Comparison of ENCODE assay signal across 8 cellular contexts in the genomic region with DNA sequence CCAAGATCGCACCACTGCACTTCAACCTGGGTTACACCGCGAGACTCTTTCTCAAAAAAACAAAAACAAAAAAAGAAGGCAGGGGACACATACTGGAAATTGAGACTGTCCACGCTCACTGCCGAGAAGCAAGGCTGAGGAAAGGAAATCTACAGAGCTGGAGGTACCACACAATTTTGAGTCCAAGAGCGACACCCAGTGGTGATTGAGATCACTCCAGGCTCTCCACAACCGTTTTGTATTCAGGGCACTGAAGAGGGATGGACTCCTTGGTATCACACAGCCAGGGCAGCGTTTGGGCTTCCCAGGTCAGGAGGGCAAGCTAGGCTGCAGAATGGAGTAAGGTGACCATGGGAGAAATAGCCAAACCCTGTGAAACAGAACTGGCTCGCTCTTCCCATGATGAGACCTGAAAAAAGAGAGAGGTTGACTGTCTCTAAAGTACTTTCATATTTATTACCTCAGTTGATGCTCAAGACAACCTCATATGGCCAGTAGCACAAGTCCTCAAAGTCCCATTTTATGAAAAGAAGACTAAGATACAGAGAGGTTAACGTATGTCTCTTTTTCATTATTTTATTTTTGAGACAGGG.
DNase-seq lines count a peak whose midpoint lies in the region; ATAC-seq, FAIRE-seq and TF ChIP-seq lines count a peak whose summit lies in the region.

No MANE protein-coding gene starts in this region.

- H3K18ac ChIP-seq in mesenchymal stem cell (ENCODE audit: low read depth in 1 of 2, low read length in 2 of 2) = no peak overlapping the region

- peaks cover 3% of the 10 kb centered on the region for H3K9me3 ChIP-seq in mesenchymal stem cell (ENCODE audit: control insufficient read depth, low read length)

- H2BK15ac ChIP-seq in mesenchymal stem cell (ENCODE audit: low read depth, poor library complexity, severe bottlenecking) = no peak overlapping the region

- no peak overlapping the region for H2AK5ac ChIP-seq in mesenchymal stem cell (ENCODE audit: low read length, severe bottlenecking)

- no peak overlapping the region for H3K23ac ChIP-seq in mesenchymal stem cell (ENCODE audit: low read length in 2 of 2)

- H2BK12ac ChIP-seq in mesenchymal stem cell (ENCODE audit: low read length in 2 of 2) = no peak overlapping the region

- peak; percentile 63 for FAIRE-seq in GM12891 (lab: Jason Lieb, UNC)

- no peak overlapping the region for H3K14ac ChIP-seq in mesenchymal stem cell (ENCODE audit: low read length in 2 of 2)

- H3K27me3 ChIP-seq in mesenchymal stem cell (ENCODE audit: control insufficient read depth in 1 of 2, insufficient read depth in 1 of 2, low read length in 2 of 2) = peaks cover 22 to 62% of the 10 kb centered on the region in 2 experiments

- ATAC-seq in GM18517 (IDR thresholded peaks at IDR 0.05; ENCODE audit: unreplicated experiment) = no peak

- H3K9ac ChIP-seq in mesenchymal stem cell (ENCODE audit: low read length) = no peak overlapping the region

- no peak overlapping the region for H3K4ac ChIP-seq in mesenchymal stem cell (ENCODE audit: low read depth in 1 of 2, low read length in 2 of 2)

- WGBS in mesenchymal stem cell = 23% methylated on average over 9 of the region's 10 CpGs

- H2BK120ac ChIP-seq in mesenchymal stem cell (ENCODE audit: low read depth, low read length) = no peak overlapping the region

- DNase-seq in GM12891 (ENCODE audit: insufficient read length, low spot score) (peak; percentile 40), HS-5 (ENCODE audit: low read depth) (peak; percentile 32), NCI-H82 (lab: John Stamatoyannopoulos, UW) (peak; percentile 91), mesenchymal stem cell (peak; percentile 70)
- DNase-seq in activated CD4-positive, alpha-beta T cell treated with anti-CD3 and anti-CD28 coated beads, Interleukin-2, amount 50 U/mL, for 48 hours = peak; percentile 63 to 75
- DNase-seq in effector CD8-positive, alpha-beta T cell (lab: John Stamatoyannopoulos, UW) = peak; percentile 9
- DNase-seq in stimulated activated CD8-positive, alpha-beta memory T cell treated with anti-CD3 and anti-CD28 coated beads, Interleukin-4, amount 100 ng/mL, for 4 hours (ENCODE audit: low read depth in 2 of 2, low spot score in 1 of 2) = peak; percentile 4 to 6

- H3K79me1 ChIP-seq in mesenchymal stem cell (replicated peaks; ENCODE audit: low read length, poor library complexity, severe bottlenecking) = no peaks in the 10 kb centered on the region

- no peak overlapping the region for H4K91ac ChIP-seq in mesenchymal stem cell (ENCODE audit: low read length)

- no peak for TF ChIP-seq POLR2A in GM12891 (IDR thresholded peaks at IDR 0.05; ENCODE audit: low read depth, low read length)

- H2BK5ac ChIP-seq in mesenchymal stem cell (ENCODE audit: low read depth, low read length, poor library complexity, severe bottlenecking) = no peak overlapping the region

- H3K4me2 ChIP-seq in mesenchymal stem cell (ENCODE audit: low read length, poor library complexity, severe bottlenecking) = no peak overlapping the region

- H3K27ac ChIP-seq in mesenchymal stem cell (ENCODE audit: low read length, poor library complexity, severe bottlenecking) = no peak overlapping the region

- no peak overlapping the region for H2AFZ ChIP-seq in mesenchymal stem cell (ENCODE audit: low read depth, low read length)

- H3K36me3 ChIP-seq in mesenchymal stem cell (ENCODE audit: control insufficient read depth in 1 of 2, insufficient read depth in 2 of 2, low read depth in 1 of 2, low read length in 2 of 2) = no peaks in the 10 kb centered on the region

- no peak overlapping the region for H4K8ac ChIP-seq in mesenchymal stem cell (ENCODE audit: low read length)

- no peaks in the 10 kb centered on the region for H3K4me1 ChIP-seq in mesenchymal stem cell (ENCODE audit: control insufficient read depth, insufficient read depth, low read depth, low read length)

- no peak overlapping the region for H3K4me3 ChIP-seq in mesenchymal stem cell (ENCODE audit: insufficient read depth in 1 of 2, low read depth in 1 of 2, low read length in 2 of 2)

TF ChIP-seq in GM12891, 5 proteins besides CTCF, POLR2A, EP300 and RAD21:
- TF ChIP-seq TAF1 (IDR thresholded peaks at IDR 0.05; ENCODE audit: low read depth, low read length) (no peak), PAX5 (IDR thresholded peaks at IDR 0.05; ENCODE audit: insufficient read depth, low read length, severe bottlenecking) (no peak), SPI1 (IDR thresholded peaks at IDR 0.05; ENCODE audit: low read depth, low read length) (no peak), POLR2AphosphoS5 (IDR thresholded peaks at IDR 0.05; ENCODE audit: low read depth, low read length) (no peak), POU2F2 (IDR thresholded peaks at IDR 0.05; ENCODE audit: low read depth, low read length) (no peak)

Comparison
In these comparisons a context has a peak if more than half of its experiments do, and no peak if none do; other contexts are left out.
1. DNase-seq: peak in every context shown above with its lines; median percentile 91 in NCI-H82; 70 in mesenchymal stem cell; 69 in activated CD4-positive, alpha-beta T cell treated with anti-CD3 and anti-CD28 coated beads, Interleukin-2, amount 50 U/mL, for 48 hours; 40 in GM12891; 32 in HS-5; 9 in effector CD8-positive, alpha-beta T cell; 5 in stimulated activated CD8-positive, alpha-beta memory T cell treated with anti-CD3 and anti-CD28 coated beads, Interleukin-4, amount 100 ng/mL, for 4 hours.